ENCODE assay signal across 1 cellular context in genomic region chr17:58576679-58577367, GRCh38.
TF ChIP-seq lines count a peak whose summit lies in the region.

No MANE protein-coding gene starts in this region.

TF ChIP-seq in HepG2, 621 proteins besides CTCF, POLR2A, EP300 and RAD21 (continued from another document and continues in another):
- TF ChIP-seq, protein P1, sequence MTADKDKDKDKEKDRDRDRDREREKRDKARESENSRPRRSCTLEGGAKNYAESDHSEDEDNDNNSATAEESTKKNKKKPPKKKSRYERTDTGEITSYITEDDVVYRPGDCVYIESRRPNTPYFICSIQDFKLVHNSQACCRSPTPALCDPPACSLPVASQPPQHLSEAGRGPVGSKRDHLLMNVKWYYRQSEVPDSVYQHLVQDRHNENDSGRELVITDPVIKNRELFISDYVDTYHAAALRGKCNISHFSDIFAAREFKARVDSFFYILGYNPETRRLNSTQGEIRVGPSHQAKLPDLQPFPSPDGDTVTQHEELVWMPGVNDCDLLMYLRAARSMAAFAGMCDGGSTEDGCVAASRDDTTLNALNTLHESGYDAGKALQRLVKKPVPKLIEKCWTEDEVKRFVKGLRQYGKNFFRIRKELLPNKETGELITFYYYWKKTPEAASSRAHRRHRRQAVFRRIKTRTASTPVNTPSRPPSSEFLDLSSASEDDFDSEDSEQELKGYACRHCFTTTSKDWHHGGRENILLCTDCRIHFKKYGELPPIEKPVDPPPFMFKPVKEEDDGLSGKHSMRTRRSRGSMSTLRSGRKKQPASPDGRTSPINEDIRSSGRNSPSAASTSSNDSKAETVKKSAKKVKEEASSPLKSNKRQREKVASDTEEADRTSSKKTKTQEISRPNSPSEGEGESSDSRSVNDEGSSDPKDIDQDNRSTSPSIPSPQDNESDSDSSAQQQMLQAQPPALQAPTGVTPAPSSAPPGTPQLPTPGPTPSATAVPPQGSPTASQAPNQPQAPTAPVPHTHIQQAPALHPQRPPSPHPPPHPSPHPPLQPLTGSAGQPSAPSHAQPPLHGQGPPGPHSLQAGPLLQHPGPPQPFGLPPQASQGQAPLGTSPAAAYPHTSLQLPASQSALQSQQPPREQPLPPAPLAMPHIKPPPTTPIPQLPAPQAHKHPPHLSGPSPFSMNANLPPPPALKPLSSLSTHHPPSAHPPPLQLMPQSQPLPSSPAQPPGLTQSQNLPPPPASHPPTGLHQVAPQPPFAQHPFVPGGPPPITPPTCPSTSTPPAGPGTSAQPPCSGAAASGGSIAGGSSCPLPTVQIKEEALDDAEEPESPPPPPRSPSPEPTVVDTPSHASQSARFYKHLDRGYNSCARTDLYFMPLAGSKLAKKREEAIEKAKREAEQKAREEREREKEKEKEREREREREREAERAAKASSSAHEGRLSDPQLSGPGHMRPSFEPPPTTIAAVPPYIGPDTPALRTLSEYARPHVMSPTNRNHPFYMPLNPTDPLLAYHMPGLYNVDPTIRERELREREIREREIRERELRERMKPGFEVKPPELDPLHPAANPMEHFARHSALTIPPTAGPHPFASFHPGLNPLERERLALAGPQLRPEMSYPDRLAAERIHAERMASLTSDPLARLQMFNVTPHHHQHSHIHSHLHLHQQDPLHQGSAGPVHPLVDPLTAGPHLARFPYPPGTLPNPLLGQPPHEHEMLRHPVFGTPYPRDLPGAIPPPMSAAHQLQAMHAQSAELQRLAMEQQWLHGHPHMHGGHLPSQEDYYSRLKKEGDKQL (CRISPR knock-in tag; IDR thresholded peaks at IDR 0.05; ENCODE audit: low read depth): no peak
- TF ChIP-seq ATM (IDR thresholded peaks at IDR 0.05; ENCODE audit: borderline replicate concordance): no peak
- TF ChIP-seq, protein P2, sequence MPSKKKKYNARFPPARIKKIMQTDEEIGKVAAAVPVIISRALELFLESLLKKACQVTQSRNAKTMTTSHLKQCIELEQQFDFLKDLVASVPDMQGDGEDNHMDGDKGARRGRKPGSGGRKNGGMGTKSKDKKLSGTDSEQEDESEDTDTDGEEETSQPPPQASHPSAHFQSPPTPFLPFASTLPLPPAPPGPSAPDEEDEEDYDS (CRISPR knock-in tag; IDR thresholded peaks at IDR 0.05): 0 out of 2 replicates have a peak, but pooled peaks have one; percentile 11
- TF ChIP-seq TFE3 (CRISPR knock-in tag; IDR thresholded peaks at IDR 0.05): peak; percentile 52; the same call in 1 of the 2 replicates
- no peak for TF ChIP-seq HNRNPH1 (optimal IDR thresholded peaks at IDR 0.05; ENCODE audit: low read depth, low read length)
- no peak for TF ChIP-seq GTF2F1 (IDR thresholded peaks at IDR 0.05; ENCODE audit: low read length)
- peak; percentile 15; the same call in 1 of the 2 replicates for TF ChIP-seq ZNF644 (CRISPR knock-in tag; IDR thresholded peaks at IDR 0.05; ENCODE audit: low read depth)
- TF ChIP-seq ZNF263 (CRISPR knock-in tag; IDR thresholded peaks at IDR 0.05): no peak
- TF ChIP-seq MED8 (CRISPR knock-in tag; IDR thresholded peaks at IDR 0.05; ENCODE audit: insufficient replicate concordance): no peak
- peak; percentile 31; the same call in 1 of the 2 replicates for TF ChIP-seq GATAD2A (CRISPR knock-in tag; IDR thresholded peaks at IDR 0.05)
- no peak for TF ChIP-seq PITX1 (CRISPR knock-in tag; IDR thresholded peaks at IDR 0.05)
- no peak for TF ChIP-seq GZF1 (CRISPR knock-in tag; IDR thresholded peaks at IDR 0.05)
- no peak for TF ChIP-seq ZBTB40 (IDR thresholded peaks at IDR 0.05)
- TF ChIP-seq ZBTB40 (CRISPR knock-in tag; IDR thresholded peaks at IDR 0.05): no peak
- no peak for TF ChIP-seq CREB3 (CRISPR knock-in tag; IDR thresholded peaks at IDR 0.05)
- TF ChIP-seq, protein P3, sequence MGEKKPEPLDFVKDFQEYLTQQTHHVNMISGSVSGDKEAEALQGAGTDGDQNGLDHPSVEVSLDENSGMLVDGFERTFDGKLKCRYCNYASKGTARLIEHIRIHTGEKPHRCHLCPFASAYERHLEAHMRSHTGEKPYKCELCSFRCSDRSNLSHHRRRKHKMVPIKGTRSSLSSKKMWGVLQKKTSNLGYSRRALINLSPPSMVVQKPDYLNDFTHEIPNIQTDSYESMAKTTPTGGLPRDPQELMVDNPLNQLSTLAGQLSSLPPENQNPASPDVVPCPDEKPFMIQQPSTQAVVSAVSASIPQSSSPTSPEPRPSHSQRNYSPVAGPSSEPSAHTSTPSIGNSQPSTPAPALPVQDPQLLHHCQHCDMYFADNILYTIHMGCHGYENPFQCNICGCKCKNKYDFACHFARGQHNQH (CRISPR knock-in tag; IDR thresholded peaks at IDR 0.05): no peak; the same call in 1 of the 2 replicates
- no peak for TF ChIP-seq PHF8 (CRISPR knock-in tag; IDR thresholded peaks at IDR 0.05)
- TF ChIP-seq ETV5 (CRISPR knock-in tag; IDR thresholded peaks at IDR 0.05; ENCODE audit: borderline replicate concordance): no peak
- no peak for TF ChIP-seq BCL3 (CRISPR knock-in tag; IDR thresholded peaks at IDR 0.05)
- TF ChIP-seq CENPX (CRISPR knock-in tag; IDR thresholded peaks at IDR 0.05): no peak
- TF ChIP-seq ZNF589 (CRISPR knock-in tag; conservative IDR thresholded peaks at IDR 0.05): no peak
- no peak for TF ChIP-seq ZBTB14 (CRISPR knock-in tag; IDR thresholded peaks at IDR 0.05)
- TF ChIP-seq ZNF724P (CRISPR knock-in tag; IDR thresholded peaks at IDR 0.05; ENCODE audit: borderline replicate concordance): no peak
- no peak; the same call in 1 of the 2 replicates for TF ChIP-seq ISL2 (CRISPR knock-in tag; IDR thresholded peaks at IDR 0.05)
- TF ChIP-seq, protein P4, sequence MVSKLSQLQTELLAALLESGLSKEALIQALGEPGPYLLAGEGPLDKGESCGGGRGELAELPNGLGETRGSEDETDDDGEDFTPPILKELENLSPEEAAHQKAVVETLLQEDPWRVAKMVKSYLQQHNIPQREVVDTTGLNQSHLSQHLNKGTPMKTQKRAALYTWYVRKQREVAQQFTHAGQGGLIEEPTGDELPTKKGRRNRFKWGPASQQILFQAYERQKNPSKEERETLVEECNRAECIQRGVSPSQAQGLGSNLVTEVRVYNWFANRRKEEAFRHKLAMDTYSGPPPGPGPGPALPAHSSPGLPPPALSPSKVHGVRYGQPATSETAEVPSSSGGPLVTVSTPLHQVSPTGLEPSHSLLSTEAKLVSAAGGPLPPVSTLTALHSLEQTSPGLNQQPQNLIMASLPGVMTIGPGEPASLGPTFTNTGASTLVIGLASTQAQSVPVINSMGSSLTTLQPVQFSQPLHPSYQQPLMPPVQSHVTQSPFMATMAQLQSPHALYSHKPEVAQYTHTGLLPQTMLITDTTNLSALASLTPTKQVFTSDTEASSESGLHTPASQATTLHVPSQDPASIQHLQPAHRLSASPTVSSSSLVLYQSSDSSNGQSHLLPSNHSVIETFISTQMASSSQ (IDR thresholded peaks at IDR 0.05; ENCODE audit: low read depth): peak; percentile 77
- TF ChIP-seq, protein P4 (CRISPR knock-in tag; IDR thresholded peaks at IDR 0.05; ENCODE audit: borderline replicate concordance): peak; percentile 49; the same call in 1 of the 2 replicates
- no peak for TF ChIP-seq KDM5A (IDR thresholded peaks at IDR 0.05; ENCODE audit: borderline replicate concordance, low read length)
- TF ChIP-seq THAP11 (CRISPR knock-in tag; IDR thresholded peaks at IDR 0.05): 0 out of 2 replicates have a peak, but pooled peaks have one; percentile 14
- TF ChIP-seq FOSL2 (CRISPR knock-in tag; IDR thresholded peaks at IDR 0.05): peak; percentile 64
